2 cellular contexts compared by ENCODE assay signal in the genomic region with DNA sequence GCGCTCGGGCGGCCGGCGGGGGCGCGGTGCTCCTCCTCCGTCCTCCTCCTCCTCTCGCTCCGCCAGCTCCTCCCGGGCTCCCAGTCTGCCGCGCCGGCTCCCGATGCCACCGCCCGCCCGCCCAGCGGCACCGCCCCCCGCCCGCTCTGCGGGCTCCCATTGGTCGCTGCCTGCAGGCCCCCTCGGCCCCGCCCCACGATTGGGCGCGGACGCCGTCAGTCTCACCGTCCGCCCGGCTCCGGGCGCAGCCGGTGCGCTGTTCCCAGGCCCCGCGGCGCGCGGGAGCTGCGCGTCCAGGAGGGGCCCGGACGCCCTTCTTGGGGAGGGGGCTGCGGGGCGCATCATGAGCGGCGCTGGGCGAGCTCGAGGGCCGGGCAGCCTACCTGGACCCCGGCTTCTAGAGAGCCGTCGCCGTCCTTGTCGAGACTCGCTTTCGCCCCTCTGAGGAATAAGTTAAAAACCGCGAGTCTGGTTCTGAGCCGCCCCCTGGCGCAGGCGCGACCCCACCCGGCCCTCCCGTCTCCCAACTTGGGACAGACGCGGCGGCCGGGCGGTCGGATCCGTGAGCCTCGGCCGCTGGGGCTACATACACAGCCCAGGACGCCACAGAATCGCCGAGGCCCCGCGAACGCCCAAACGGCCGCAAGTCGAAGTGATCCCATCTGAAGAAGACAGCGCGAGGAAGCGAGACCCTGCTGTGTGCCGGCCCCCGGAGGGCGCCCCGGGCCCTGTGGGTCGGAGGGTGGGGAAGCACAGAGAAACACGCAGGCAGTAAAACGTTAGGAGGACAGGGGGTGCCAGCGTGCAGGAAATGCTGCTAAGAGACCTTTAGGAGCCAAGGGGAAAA.
TF ChIP-seq lines count a peak whose summit lies in the region.

A gene with protein sequence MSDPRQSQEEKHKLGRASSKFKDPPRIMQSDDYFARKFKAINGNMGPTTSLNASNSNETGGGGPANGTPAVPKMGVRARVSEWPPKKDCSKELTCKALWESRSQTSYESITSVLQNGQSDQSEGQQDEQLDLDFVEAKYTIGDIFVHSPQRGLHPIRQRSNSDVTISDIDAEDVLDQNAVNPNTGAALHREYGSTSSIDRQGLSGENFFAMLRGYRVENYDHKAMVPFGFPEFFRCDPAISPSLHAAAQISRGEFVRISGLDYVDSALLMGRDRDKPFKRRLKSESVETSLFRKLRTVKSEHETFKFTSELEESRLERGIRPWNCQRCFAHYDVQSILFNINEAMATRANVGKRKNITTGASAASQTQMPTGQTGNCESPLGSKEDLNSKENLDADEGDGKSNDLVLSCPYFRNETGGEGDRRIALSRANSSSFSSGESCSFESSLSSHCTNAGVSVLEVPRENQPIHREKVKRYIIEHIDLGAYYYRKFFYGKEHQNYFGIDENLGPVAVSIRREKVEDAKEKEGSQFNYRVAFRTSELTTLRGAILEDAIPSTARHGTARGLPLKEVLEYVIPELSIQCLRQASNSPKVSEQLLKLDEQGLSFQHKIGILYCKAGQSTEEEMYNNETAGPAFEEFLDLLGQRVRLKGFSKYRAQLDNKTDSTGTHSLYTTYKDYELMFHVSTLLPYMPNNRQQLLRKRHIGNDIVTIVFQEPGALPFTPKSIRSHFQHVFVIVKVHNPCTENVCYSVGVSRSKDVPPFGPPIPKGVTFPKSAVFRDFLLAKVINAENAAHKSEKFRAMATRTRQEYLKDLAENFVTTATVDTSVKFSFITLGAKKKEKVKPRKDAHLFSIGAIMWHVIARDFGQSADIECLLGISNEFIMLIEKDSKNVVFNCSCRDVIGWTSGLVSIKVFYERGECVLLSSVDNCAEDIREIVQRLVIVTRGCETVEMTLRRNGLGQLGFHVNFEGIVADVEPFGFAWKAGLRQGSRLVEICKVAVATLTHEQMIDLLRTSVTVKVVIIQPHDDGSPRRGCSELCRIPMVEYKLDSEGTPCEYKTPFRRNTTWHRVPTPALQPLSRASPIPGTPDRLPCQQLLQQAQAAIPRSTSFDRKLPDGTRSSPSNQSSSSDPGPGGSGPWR (N-terminal part only) (minus strand): TSS at position 87 of the 847 bp plus-strand sequence. CDS start 114,794 bp downstream, outside the sequence.

TF ChIP-seq in IMR-90, 13 proteins besides CTCF, POLR2A, EP300 and RAD21:
- TF ChIP-seq ELK1 (IDR thresholded peaks at IDR 0.05; ENCODE audit: borderline replicate concordance, low read depth, low read length) = no peak
- TF ChIP-seq SMC3 (IDR thresholded peaks at IDR 0.05; ENCODE audit: low read depth, low read length) = peak; percentile 32
- peak; percentile 65; the same call in 1 of the 2 replicates for TF ChIP-seq FOS (IDR thresholded peaks at IDR 0.05; ENCODE audit: low read depth, low read length)
- TF ChIP-seq RFX5 (IDR thresholded peaks at IDR 0.05; ENCODE audit: low read depth, low read length) = no peak
- peak; percentile 26; the same call in 1 of the 2 replicates for TF ChIP-seq MAZ (IDR thresholded peaks at IDR 0.05; ENCODE audit: borderline replicate concordance, low read depth, low read length)

TF ChIP-seq in PFSK-1, 5 proteins besides CTCF, POLR2A, EP300 and RAD21:
- no peak for TF ChIP-seq POLR2AphosphoS5 (IDR thresholded peaks at IDR 0.05; ENCODE audit: low read depth, low read length)
- TF ChIP-seq SIN3A (IDR thresholded peaks at IDR 0.05; ENCODE audit: borderline replicate concordance, insufficient read depth, low read length) = no peak
- TF ChIP-seq FOXP2 (optimal IDR thresholded peaks at IDR 0.05; ENCODE audit: borderline replicate concordance, extremely low read depth, extremely low read length, insufficient read depth) = peak; percentile 41
- no peak for TF ChIP-seq REST (IDR thresholded peaks at IDR 0.05; ENCODE audit: insufficient read depth in 1 of 2, low read depth in 2 of 2, low read length in 2 of 2)
- TF ChIP-seq TAF1 (IDR thresholded peaks at IDR 0.05; ENCODE audit: borderline replicate concordance, insufficient read depth, low read length) = 0 out of 2 replicates have a peak, but pooled peaks have one; percentile 51
